Comparison of ENCODE assay signal across 1 cellular context in the genomic region with DNA sequence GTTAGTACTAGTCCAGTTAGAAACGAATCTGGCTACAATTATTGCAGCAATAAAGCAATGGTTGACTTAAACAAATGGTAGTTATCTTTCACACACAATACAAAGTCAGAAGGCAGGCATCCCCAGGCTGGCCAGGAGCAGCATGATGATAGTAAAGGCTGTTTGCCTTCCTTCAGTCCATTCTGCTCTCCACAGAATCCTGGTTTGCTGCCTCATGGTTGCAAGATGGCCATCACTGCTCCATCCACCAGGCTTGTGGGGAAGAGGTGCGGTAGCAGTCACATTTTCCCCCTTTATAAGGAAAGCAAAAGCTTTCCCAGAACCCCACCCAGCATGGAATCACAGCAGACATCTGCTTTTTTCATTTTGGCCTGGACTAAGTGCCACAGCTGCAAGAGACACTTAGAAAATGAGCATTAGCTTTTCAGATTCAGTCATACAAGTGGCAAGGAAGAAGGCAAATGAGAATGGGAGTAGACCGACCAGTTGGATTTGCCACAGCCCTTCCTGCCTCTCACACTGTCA.
TF ChIP-seq lines count a peak whose summit lies in the region.

No MANE protein-coding gene starts in this region.

TF ChIP-seq in SK-N-SH, 30 proteins besides CTCF, POLR2A, EP300 and RAD21 (continued from another document):
- TF ChIP-seq, protein P1, sequence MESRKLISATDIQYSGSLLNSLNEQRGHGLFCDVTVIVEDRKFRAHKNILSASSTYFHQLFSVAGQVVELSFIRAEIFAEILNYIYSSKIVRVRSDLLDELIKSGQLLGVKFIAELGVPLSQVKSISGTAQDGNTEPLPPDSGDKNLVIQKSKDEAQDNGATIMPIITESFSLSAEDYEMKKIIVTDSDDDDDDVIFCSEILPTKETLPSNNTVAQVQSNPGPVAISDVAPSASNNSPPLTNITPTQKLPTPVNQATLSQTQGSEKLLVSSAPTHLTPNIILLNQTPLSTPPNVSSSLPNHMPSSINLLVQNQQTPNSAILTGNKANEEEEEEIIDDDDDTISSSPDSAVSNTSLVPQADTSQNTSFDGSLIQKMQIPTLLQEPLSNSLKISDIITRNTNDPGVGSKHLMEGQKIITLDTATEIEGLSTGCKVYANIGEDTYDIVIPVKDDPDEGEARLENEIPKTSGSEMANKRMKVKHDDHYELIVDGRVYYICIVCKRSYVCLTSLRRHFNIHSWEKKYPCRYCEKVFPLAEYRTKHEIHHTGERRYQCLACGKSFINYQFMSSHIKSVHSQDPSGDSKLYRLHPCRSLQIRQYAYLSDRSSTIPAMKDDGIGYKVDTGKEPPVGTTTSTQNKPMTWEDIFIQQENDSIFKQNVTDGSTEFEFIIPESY (IDR thresholded peaks at IDR 0.05; ENCODE audit: borderline replicate concordance, low read depth) = no peak
- TF ChIP-seq PBX3 (IDR thresholded peaks at IDR 0.05) (no peak), RXRA (IDR thresholded peaks at IDR 0.05; ENCODE audit: borderline replicate concordance, low read depth) (no peak), POLR2AphosphoS5 (IDR thresholded peaks at IDR 0.05; ENCODE audit: low read depth, low read length) (no peak)
